In genomic region chr18:21191596-21192307, GRCh38 we compare ENCODE assay signal across 1 cellular context.
TF ChIP-seq lines count a peak whose summit lies in the region.

No MANE protein-coding gene starts in this region.

TF ChIP-seq in H1, 55 proteins besides CTCF, POLR2A, EP300 and RAD21 (continued from another document):
- TF ChIP-seq POLR2AphosphoS5 (IDR thresholded peaks at IDR 0.05; ENCODE audit: low read depth, low read length) (no peak), PHF8 (conservative IDR thresholded peaks at IDR 0.05; ENCODE audit: low read depth, low read length) (no peak), POU5F1 (IDR thresholded peaks at IDR 0.05; ENCODE audit: low read depth, low read length) (no peak)
TF ChIP-seq in H1: peak in this region for 0.
